8 cellular contexts compared by ENCODE assay signal in the genomic region with DNA sequence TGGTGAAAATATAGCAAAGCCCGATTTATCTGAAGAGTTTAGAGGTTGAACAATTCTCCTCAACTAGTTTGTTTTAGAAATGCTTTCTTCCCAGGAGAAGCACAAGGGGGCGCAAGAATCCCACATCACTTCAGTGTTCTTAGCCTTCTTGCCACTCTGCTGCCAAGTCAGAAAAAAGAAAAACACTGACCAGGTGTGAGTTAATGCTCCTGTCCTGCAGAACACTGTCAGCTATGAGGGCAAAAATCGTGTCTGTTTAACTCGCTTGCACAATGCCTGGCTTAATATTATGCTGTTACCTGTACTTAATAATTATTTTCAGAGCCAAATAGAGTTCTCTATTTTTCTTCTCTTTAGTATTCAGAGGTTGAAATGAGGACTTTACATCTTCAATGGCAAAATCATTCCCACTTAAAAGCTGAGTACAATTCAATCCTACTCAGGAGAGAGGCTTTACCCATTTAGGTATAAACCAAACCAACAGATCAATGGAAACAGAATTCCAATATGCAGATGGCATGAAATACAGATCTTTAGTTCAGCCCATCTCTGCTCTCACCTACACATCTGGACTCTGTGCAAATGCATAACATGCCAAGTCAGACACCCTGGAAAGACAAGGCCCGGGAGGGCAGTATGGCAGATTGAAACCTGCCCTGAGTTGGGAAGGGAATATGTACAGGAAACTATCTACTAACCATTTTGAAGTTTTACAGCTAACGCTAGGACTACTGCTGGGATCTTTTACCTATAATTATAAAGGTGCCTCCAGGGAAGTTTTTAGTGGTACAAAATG.
DNase-seq lines count a peak whose midpoint lies in the region; ATAC-seq, FAIRE-seq and TF ChIP-seq lines count a peak whose summit lies in the region.

No MANE protein-coding gene starts in this region.

- CTCF ChIA-PET in WTC11 (lab: Charles Lee), result interaction anchor here (0.6 to 2.7 kb wide), 26 partner anchors 10 to 444 kb away, joined by 3 to 40 read pairs (median 5); a partner anchor contains a TSS

- no peaks in the 10 kb centered on the region for H3K36me3 Mint-ChIP-seq in WTC11

- TF ChIP-seq CTCF in WTC11 (IDR thresholded peaks at IDR 0.05), result peak; percentile 73
- peak; percentile 67 for TF ChIP-seq CTCF in bronchial epithelial cell (IDR thresholded peaks at IDR 0.05; ENCODE audit: insufficient read depth, low read length, severe bottlenecking)

- POLR2A ChIA-PET in WTC11 (lab: Charles Lee), result interaction anchor here (0.5 to 0.6 kb wide), 2 partner anchors 18 to 180 kb away, joined by 3 read pairs; no protein-coding TSS in a partner anchor

- H3K4me3 Mint-ChIP-seq in WTC11, result no peak overlapping the region

- H3K27me3 ChIP-seq in bronchial epithelial cell (ENCODE audit: control insufficient read depth, insufficient read depth, low read length), result no peaks in the 10 kb centered on the region

- ATAC-seq in WTC11 (peak; percentile 86), HG02885 (IDR thresholded peaks at IDR 0.05; ENCODE audit: poor library complexity, unreplicated experiment) (no peak)

- FAIRE-seq in bronchial epithelial cell (lab: Jason Lieb, UNC), result no peak

- peaks cover 18% of the 10 kb centered on the region for H3K36me3 ChIP-seq in bronchial epithelial cell (ENCODE audit: control insufficient read depth, insufficient read depth, low read length)

- no peaks in the 10 kb centered on the region for H3K27me3 Mint-ChIP-seq in WTC11 (ENCODE audit: low read depth)

- H3K4me3 ChIP-seq in bronchial epithelial cell (ENCODE audit: low read depth, low read length), result no peak overlapping the region

- peak; percentile 50 to 56 for DNase-seq in NCI-H187 (lab: John Stamatoyannopoulos, UW)
- no peak for DNase-seq in NCI-H187 treated with DMSO at 0.1 percent for 48 hours (lab: John Stamatoyannopoulos, UW)
- peak; percentile 68 for DNase-seq in NCI-H2196 (lab: John Stamatoyannopoulos, UW; ENCODE audit: unreplicated experiment)
- peak; percentile 75 for DNase-seq in WTC11 (ENCODE audit: low spot score)
- peak; percentile 73 for DNase-seq in bronchial epithelial cell (ENCODE audit: low read depth)
- peak; percentile 75 for DNase-seq in islet precursor cell
- DNase-seq in stimulated activated CD4-positive, alpha-beta T cell treated with anti-CD3 and anti-CD28 coated beads, Interleukin-2, amount 100 ng/mL, for 48 hours, result peak; percentile 61 to 65

- H3K9me3 Mint-ChIP-seq in WTC11, result no peaks in the 10 kb centered on the region

- peaks cover 4% of the 10 kb centered on the region; the same call in 1 of the 2 replicates for H3K4me1 Mint-ChIP-seq in WTC11

- no peak overlapping the region for H3K27ac Mint-ChIP-seq in WTC11

TF ChIP-seq in WTC11, 78 proteins besides CTCF, POLR2A, EP300 and RAD21:
- no peak for TF ChIP-seq FOXK1 (CRISPR knock-in tag; IDR thresholded peaks at IDR 0.05)
- TF ChIP-seq, protein P1, sequence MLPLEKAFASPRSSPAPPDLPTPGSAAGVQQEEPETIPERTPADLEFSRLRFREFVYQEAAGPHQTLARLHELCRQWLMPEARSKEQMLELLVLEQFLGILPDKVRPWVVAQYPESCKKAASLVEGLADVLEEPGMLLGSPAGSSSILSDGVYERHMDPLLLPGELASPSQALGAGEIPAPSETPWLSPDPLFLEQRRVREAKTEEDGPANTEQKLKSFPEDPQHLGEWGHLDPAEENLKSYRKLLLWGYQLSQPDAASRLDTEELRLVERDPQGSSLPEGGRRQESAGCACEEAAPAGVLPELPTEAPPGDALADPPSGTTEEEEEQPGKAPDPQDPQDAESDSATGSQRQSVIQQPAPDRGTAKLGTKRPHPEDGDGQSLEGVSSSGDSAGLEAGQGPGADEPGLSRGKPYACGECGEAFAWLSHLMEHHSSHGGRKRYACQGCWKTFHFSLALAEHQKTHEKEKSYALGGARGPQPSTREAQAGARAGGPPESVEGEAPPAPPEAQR (CRISPR knock-in tag; IDR thresholded peaks at IDR 0.05), result no peak
